In genomic region chr2:203225423-203226039, GRCh38 we compare ENCODE assay signal across 8 cellular contexts. TPM values are rescaled to one million over a fixed set of nuclear protein-coding genes. Genes with fewer than 3 reads are reported as not detected.
A peak's percentile ranks its signal among the peaks of the same experiment; 100 is the strongest.
DNase-seq lines count a peak whose midpoint lies in the region; ATAC-seq and TF ChIP-seq lines count a peak whose summit lies in the region.

No MANE protein-coding gene starts in this region.

- CTCF ChIA-PET in naive thymus-derived CD4-positive, alpha-beta T cell (lab: Charles Lee) = interaction anchor here (0.5 to 2.4 kb wide), 7 partner anchors 9 to 589 kb away, joined by 3 to 18 read pairs (median 4); partner anchors contain the start of gene CYP20A1

- ATAC-seq in HG02642 (IDR thresholded peaks at IDR 0.05; ENCODE audit: poor library complexity, unreplicated experiment) (peak; percentile 63), HG03196 (IDR thresholded peaks at IDR 0.05; ENCODE audit: unreplicated experiment) (no peak)
- ATAC-seq in naive thymus-derived CD4-positive, alpha-beta T cell = peak; percentile 85

- H3K27ac Mint-ChIP-seq in naive thymus-derived CD4-positive, alpha-beta T cell = no peak overlapping the region

- H3K4me3 Mint-ChIP-seq in naive thymus-derived CD4-positive, alpha-beta T cell = no peak overlapping the region

- H3K27me3 ChIP-seq in SU-DHL-6 (ENCODE audit: low read length) = no peaks in the 10 kb centered on the region
- H3K27me3 ChIP-seq in naive thymus-derived CD4-positive, alpha-beta T cell (ENCODE audit: control insufficient read depth in 2 of 2, insufficient read depth in 2 of 2, low read length in 2 of 2) = no peaks in the 10 kb centered on the region

- DNase-seq in GM10266 (ENCODE audit: extremely low spot score) = no peak
- peak; percentile 23 for DNase-seq in cerebellar cortex (ENCODE audit: low spot score)
- peak in 6 of 9 donors; percentile 2 to 41 (median 36) for DNase-seq in naive thymus-derived CD4-positive, alpha-beta T cell
- no peak for DNase-seq in 8988T
- DNase-seq in globus pallidus (ENCODE audit: low spot score) = no peak

- H4K20me1 ChIP-seq in SU-DHL-6 (ENCODE audit: low read depth, low read length) = no peaks in the 10 kb centered on the region

- H3K9ac ChIP-seq in SU-DHL-6 (ENCODE audit: low read length) = no peak overlapping the region

- intact Hi-C loops in naive thymus-derived CD4-positive, alpha-beta T cell (cut with micrococcal nuclease) = loop anchor here (1.0 to 10.0 kb wide), 8 partner anchors 13 to 684 kb away; partner anchors contain the start of gene CYP20A1 (in 1 of the 2)

- no peaks in the 10 kb centered on the region for H3K36me3 ChIP-seq in SU-DHL-6 (ENCODE audit: low read length)
- H3K36me3 ChIP-seq in naive thymus-derived CD4-positive, alpha-beta T cell (ENCODE audit: control insufficient read depth in 2 of 3, insufficient read depth in 3 of 3, low read length in 3 of 3) = no peaks in the 10 kb centered on the region

- no peaks in the 10 kb centered on the region for H3K4me1 ChIP-seq in naive thymus-derived CD4-positive, alpha-beta T cell (ENCODE audit: control insufficient read depth in 2 of 2, insufficient read depth in 2 of 2, low read length in 2 of 2)

- H3K4me2 ChIP-seq in SU-DHL-6 (ENCODE audit: low read depth, low read length, poor library complexity, severe bottlenecking) = no peak overlapping the region

- no peak overlapping the region for H3K27ac ChIP-seq in SU-DHL-6 (ENCODE audit: low read depth, low read length)
- H3K27ac ChIP-seq in naive thymus-derived CD4-positive, alpha-beta T cell (ENCODE audit: low read depth, low read length) = no peak overlapping the region

- H3K9me3 Mint-ChIP-seq in naive thymus-derived CD4-positive, alpha-beta T cell = peaks cover 0 to 2% (median 0%) of the 10 kb centered on the region in 11 donors

- H3K4me3 ChIP-seq in SU-DHL-6 (ENCODE audit: insufficient read depth, low read length, poor library complexity, severe bottlenecking) = no peak overlapping the region
- H3K4me3 ChIP-seq in naive thymus-derived CD4-positive, alpha-beta T cell (ENCODE audit: low read length) = no peak overlapping the region

- no peaks in the 10 kb centered on the region for H3K36me3 Mint-ChIP-seq in naive thymus-derived CD4-positive, alpha-beta T cell

- no peaks in the 10 kb centered on the region for H3K27me3 Mint-ChIP-seq in naive thymus-derived CD4-positive, alpha-beta T cell

- H2AFZ ChIP-seq in SU-DHL-6 (ENCODE audit: low read depth, low read length, severe bottlenecking) = no peak overlapping the region

- H3K4me1 Mint-ChIP-seq in naive thymus-derived CD4-positive, alpha-beta T cell = no peaks in the 10 kb centered on the region

- no peaks in the 10 kb centered on the region for H3K9me3 ChIP-seq in SU-DHL-6 (ENCODE audit: insufficient read depth, low read length)
- no peaks in the 10 kb centered on the region for H3K9me3 ChIP-seq in naive thymus-derived CD4-positive, alpha-beta T cell (ENCODE audit: control insufficient read depth in 2 of 3, low read length in 3 of 3)

- TF ChIP-seq CTCF in GM10266 (IDR thresholded peaks at IDR 0.05; ENCODE audit: control insufficient read depth, insufficient read depth, low read depth, missing control alignments) (peak; percentile 58), SU-DHL-6 (IDR thresholded peaks at IDR 0.05; ENCODE audit: insufficient read depth, low read length, poor library complexity, severe bottlenecking) (peak; percentile 63)

- no peaks in the 10 kb centered on the region for H3K9me2 ChIP-seq in SU-DHL-6 (replicated peaks; ENCODE audit: insufficient read depth, low read length)

- no peaks in the 10 kb centered on the region for H3K79me2 ChIP-seq in SU-DHL-6 (ENCODE audit: insufficient read depth, low read length)

- POLR2A ChIA-PET in naive thymus-derived CD4-positive, alpha-beta T cell (lab: Charles Lee) = interaction anchor here (1.0 to 3.0 kb wide), 2 partner anchors 11 to 13 kb away, joined by 5 to 10 read pairs; partner anchors contain the start of gene CYP20A1

- H3F3A ChIP-seq in SU-DHL-6 (ENCODE audit: insufficient read depth) = no peaks in the 10 kb centered on the region

RNA-seq across cellular contexts. Expression of gene CYP20A1, which starts 13.3 kb away (rescaled TPM):
- 10 to 100 TPM; 23.7 to 43.3 (median 28.3) TPM for total RNA-seq in naive thymus-derived CD4-positive, alpha-beta T cell
- 10 to 100 TPM; 21.6 to 37.0 TPM for polyA plus RNA-seq in naive thymus-derived CD4-positive, alpha-beta T cell

Comparison
In these comparisons a context has a peak if more than half of its experiments do, and no peak if none do; other contexts are left out.
1. DNase-seq: peak in cerebellar cortex (single experiment) and naive thymus-derived CD4-positive, alpha-beta T cell (6 of 9); none in GM10266 (single experiment), 8988T (single experiment) and globus pallidus (single experiment).